1 cellular context compared by ENCODE assay signal in the genomic region with DNA sequence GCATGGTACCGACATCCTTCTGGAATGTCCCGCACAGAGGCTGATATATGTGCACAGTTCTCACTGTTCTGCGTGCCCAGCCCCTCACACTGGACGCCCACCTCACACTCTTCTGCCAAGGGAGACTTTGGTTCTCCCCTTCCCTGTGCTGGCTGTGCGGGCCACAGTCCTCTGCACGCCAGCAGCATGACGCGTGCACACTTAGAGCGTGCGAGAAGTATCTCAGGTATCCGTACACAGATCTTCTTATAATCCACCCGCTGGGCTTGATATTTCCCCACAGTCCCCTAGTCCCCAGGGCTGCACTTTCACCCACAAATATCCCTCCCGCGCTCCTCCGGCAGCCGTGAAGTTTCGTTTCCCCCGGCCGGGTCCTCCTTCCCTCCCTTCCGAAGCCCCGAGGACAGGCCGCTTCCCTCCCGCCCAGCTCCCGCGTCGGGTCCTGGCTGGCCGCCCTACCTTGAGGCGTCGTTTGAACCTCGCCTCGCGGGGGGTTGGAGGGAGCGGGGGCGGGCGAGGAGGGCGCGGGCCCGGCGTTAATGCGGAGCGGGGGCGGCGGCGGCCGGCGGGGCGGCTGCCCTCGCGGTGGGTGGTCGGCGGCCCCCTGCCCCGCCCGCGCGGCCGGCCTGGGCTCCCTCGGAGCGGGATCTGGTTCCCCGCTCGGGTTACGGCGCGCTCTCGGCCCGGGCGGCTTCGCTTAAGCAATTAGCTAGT.
TF ChIP-seq lines count a peak whose summit lies in the region.

No MANE protein-coding gene starts in this region.

TF ChIP-seq in WTC11, 78 proteins besides CTCF, POLR2A, EP300 and RAD21:
- TF ChIP-seq, protein P1, sequence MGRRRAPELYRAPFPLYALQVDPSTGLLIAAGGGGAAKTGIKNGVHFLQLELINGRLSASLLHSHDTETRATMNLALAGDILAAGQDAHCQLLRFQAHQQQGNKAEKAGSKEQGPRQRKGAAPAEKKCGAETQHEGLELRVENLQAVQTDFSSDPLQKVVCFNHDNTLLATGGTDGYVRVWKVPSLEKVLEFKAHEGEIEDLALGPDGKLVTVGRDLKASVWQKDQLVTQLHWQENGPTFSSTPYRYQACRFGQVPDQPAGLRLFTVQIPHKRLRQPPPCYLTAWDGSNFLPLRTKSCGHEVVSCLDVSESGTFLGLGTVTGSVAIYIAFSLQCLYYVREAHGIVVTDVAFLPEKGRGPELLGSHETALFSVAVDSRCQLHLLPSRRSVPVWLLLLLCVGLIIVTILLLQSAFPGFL (CRISPR knock-in tag; IDR thresholded peaks at IDR 0.05; ENCODE audit: borderline replicate concordance), result no peak
- TF ChIP-seq SMAD4 (CRISPR knock-in tag; IDR thresholded peaks at IDR 0.05) (no peak), ZNF121 (CRISPR knock-in tag; IDR thresholded peaks at IDR 0.05) (no peak), ZNF423 (CRISPR knock-in tag; IDR thresholded peaks at IDR 0.05) (peak; percentile 39; the same call in 1 of the 2 replicates)
- TF ChIP-seq, protein P2, sequence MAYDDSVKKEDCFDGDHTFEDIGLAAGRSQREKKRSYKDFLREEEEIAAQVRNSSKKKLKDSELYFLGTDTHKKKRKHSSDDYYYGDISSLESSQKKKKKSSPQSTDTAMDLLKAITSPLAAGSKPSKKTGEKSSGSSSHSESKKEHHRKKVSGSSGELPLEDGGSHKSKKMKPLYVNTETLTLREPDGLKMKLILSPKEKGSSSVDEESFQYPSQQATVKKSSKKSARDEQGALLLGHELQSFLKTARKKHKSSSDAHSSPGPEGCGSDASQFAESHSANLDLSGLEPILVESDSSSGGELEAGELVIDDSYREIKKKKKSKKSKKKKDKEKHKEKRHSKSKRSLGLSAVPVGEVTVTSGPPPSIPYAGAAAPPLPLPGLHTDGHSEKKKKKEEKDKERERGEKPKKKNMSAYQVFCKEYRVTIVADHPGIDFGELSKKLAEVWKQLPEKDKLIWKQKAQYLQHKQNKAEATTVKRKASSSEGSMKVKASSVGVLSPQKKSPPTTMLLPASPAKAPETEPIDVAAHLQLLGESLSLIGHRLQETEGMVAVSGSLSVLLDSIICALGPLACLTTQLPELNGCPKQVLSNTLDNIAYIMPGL (CRISPR knock-in tag; IDR thresholded peaks at IDR 0.05), result no peak
